ENCODE assay signal across 21 cellular contexts in the genomic region with DNA sequence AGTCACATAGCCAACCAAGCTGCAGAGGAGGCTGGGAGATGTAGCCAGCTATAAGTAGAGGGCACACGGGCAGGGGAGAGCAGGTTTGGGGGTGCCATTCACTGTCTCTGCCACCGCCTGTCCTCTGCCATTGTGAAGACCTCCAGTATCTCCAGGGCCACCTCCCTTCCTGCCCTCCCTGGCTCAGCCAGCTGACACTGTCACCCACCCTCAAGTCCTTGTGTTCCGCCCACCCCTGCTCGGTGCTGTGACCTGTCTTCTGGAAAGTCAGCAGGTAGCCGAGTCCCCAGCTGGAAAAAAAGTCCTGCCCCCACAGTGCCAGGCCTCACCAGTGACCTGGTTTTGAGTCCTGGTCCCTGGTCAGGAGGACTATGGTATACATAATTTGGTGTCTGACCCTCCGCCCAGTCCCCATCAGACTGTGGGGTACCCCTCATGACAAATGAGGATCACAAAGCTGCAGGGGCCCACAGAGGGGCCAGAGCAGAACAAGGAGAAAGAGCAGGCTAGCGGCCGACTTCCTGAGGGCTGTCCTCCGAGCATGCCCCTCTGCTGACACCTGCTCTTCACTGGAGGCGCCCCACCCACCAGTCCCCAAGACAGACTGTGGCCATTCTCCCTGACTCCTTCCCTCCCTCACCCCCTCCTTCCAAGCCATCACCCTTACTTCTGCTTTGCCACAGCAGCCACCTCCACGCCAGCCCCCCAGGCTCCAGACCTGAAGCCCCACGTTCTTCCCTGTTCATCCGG. TPM values are rescaled to one million over a fixed set of nuclear protein-coding genes. Genes with fewer than 3 reads are reported as not detected.
"Had no signal": no experiment of that assay in that cellular context is flagged by ENCODE, and none has a peak within 500 bp of the region (broad histone marks: within the 10 kb centered on the region; RNA-seq: fewer than 3 reads in every experiment).

No MANE protein-coding gene starts in this region.

- ATAC-seq: right lobe of liver, WTC11 had no signal

- DNase-seq: activated CD4-positive, alpha-beta T cell treated with anti-CD3 and anti-CD28 coated beads, Interleukin-2, amount 50 U/mL, for 4 hours; activated effector memory CD4-positive, alpha-beta T cell treated with anti-CD3 and anti-CD28 coated beads, Interleukin-2, amount 50 U/mL, for 16 hours; anterior cingulate cortex; dermis blood vessel endothelial cell; foreskin melanocyte; mesendoderm; nephron progenitor cell; psoas muscle; right lobe of liver; tibial artery had no signal

- H3K27ac Mint-ChIP-seq: WTC11 had no signal

- H3K9me3 ChIP-seq: psoas muscle, right lobe of liver, vagina had no signal

- H3K27me3 ChIP-seq: breast epithelium, right lobe of liver, vagina had no signal

- H3K27ac ChIP-seq: breast epithelium, epithelial cell of prostate, psoas muscle, right lobe of liver, SK-N-MC, tibial artery, vagina had no signal

- H3K36me3 Mint-ChIP-seq: WTC11 had no signal

- H3K4me3 ChIP-seq: breast epithelium, psoas muscle, right lobe of liver, SK-N-MC, smooth muscle cell, tibial artery, vagina had no signal

- H3K4me3 Mint-ChIP-seq: nephron progenitor cell, WTC11 had no signal

- H3K36me3 ChIP-seq: breast epithelium, right lobe of liver, tibial artery, vagina had no signal

- H3K4me1 ChIP-seq: breast epithelium, psoas muscle, right lobe of liver, tibial artery, vagina had no signal

- H3K4me2 ChIP-seq: smooth muscle cell had no signal

RNA-seq across cellular contexts. Expression of a gene that starts 7.1 kb away (rescaled TPM):
- total RNA-seq: dermis blood vessel endothelial cell, fibroblast of lung had no signal

RNA-seq across cellular contexts. Expression of a gene that starts 47.3 kb away (rescaled TPM):
- total RNA-seq: cerebellum, dermis blood vessel endothelial cell, fibroblast of lung, omental fat pad, psoas muscle, smooth muscle cell, subcutaneous adipose tissue, vagina had no signal
- polyA plus RNA-seq: fibroblast of lung, psoas muscle, smooth muscle cell had no signal

RNA-seq across cellular contexts. Expression of a gene that starts 55.4 kb away (rescaled TPM):
- total RNA-seq: breast epithelium, dermis blood vessel endothelial cell, fibroblast of lung, lower leg skin, psoas muscle, right lobe of liver, smooth muscle cell, subcutaneous adipose tissue, vagina had no signal
- polyA plus RNA-seq: fibroblast of lung, smooth muscle cell had no signal
